8 cellular contexts compared by ENCODE assay signal in the genomic region with DNA sequence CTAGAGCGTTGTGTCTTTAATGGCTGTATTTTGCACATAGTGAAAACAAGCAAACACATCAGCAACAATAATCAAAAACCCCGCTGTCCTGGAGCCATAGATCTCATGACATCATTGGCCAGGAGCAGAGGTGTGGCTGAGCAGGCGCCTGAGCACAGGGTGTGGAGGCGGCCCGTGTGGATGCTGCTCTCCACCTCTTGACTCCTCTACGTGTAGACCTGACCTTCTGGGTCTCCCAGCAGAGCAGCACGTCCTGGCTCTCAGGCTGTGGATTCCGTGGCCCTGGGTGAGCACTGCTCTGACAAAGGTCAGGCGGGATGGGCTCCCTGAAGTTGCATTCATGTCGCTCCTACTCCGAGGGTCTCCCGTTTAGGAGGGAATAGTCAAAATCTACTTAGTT.
"Had no signal": no experiment of that assay in that cellular context is flagged by ENCODE, and none has a peak within 500 bp of the region (broad histone marks: within the 10 kb centered on the region; RNA-seq: fewer than 3 reads in every experiment).

No MANE protein-coding gene starts in this region.

- H3K4me1 ChIP-seq: HAP-1 had no signal

- H2AFZ ChIP-seq: GM23248 had no signal

- H3K27ac Mint-ChIP-seq: HFFc6 had no signal

- H3K4me3 Mint-ChIP-seq: HFFc6 had no signal

- H3K27ac ChIP-seq: GM23248 had no signal

- ATAC-seq: HCT116, K562 had no signal

- H3K36me3 ChIP-seq: HAP-1 had no signal

- H3K9ac ChIP-seq: GM23248 had no signal

- H3K4me3 ChIP-seq: GM23248, HAP-1, K562 had no signal

- H3K9me3 ChIP-seq: HAP-1 had no signal

- DNase-seq: GM23248, GOT3, H7, HFFc6, IMR-90 had no signal
